In genomic region chr1:39076127-39076798, GRCh38 we compare ENCODE assay signal across 12 cellular contexts. TPM values are rescaled to one million over a fixed set of nuclear protein-coding genes. Genes with fewer than 3 reads are reported as not detected.
DNase-seq lines count a peak whose midpoint lies in the region; ATAC-seq and TF ChIP-seq lines count a peak whose summit lies in the region.
"Had no signal": no experiment of that assay in that cellular context is flagged by ENCODE, and none has a peak within 500 bp of the region (broad histone marks: within the 10 kb centered on the region; RNA-seq: fewer than 3 reads in every experiment).

No MANE protein-coding gene starts in this region.

- no peaks in the 10 kb centered on the region for H3K36me3 ChIP-seq in osteoblast (ENCODE audit: insufficient read depth, low read length)
- H3K36me3 ChIP-seq: BE2C had no signal

- H3K9me3 Mint-ChIP-seq in type B pancreatic cell = no peaks in the 10 kb centered on the region
- H3K9me3 Mint-ChIP-seq: activated naive CD4-positive, alpha-beta T cell treated with anti-CD3 and anti-CD28 coated beads, Interleukin-2, amount 50 U/mL, for 24 hours; T-helper 2 cell treated with Interferon-gamma antibody and Interleukin-4, amounts not matched to agents 5 μg/mL and 100 μg/mL, for 36 hours had no signal

- no peaks in the 10 kb centered on the region for H3K36me3 Mint-ChIP-seq in type B pancreatic cell
- H3K36me3 Mint-ChIP-seq: activated naive CD4-positive, alpha-beta T cell treated with anti-CD3 and anti-CD28 coated beads, Interleukin-2, amount 50 U/mL, for 24 hours had no signal

- TF ChIP-seq CTCF in VCaP (conservative IDR thresholded peaks at IDR 0.05) = no peak
- TF ChIP-seq CTCF in osteoblast (IDR thresholded peaks at IDR 0.05; ENCODE audit: extremely low read depth, low read depth, low read length) = no peak
- no peak for TF ChIP-seq CTCF in type B pancreatic cell (conservative IDR thresholded peaks at IDR 0.05)

- H3K79me2 ChIP-seq in osteoblast (ENCODE audit: insufficient read depth, low read length) = no peaks in the 10 kb centered on the region

- peak overlapping the region; percentile 50 for H2AFZ ChIP-seq in osteoblast (ENCODE audit: low read length)

- H3K4me3 ChIP-seq in osteoblast (ENCODE audit: insufficient read depth, low read length) = no peak overlapping the region
- H3K4me3 ChIP-seq: skin epidermis had no signal

- DNase-seq in AG20443 (ENCODE audit: low spot score) (peak; percentile 50), fibroblast of the conjunctiva (ENCODE audit: low read depth) (peak; percentile 38), osteoblast (ENCODE audit: insufficient read length, low spot score, missing footprints) (peak; percentile 94), activated T-cell treated with anti-CD3 and anti-CD28 coated beads for 4 hours (no peak), superior temporal gyrus (ENCODE audit: extremely low spot score) (no peak), type B pancreatic cell (ENCODE audit: extremely low spot score, unreplicated experiment) (no peak)
- DNase-seq: BE2C had no signal

- H3K27me3 Mint-ChIP-seq in type B pancreatic cell = peaks cover 15% of the 10 kb centered on the region

- H3K27ac Mint-ChIP-seq in type B pancreatic cell = no peak overlapping the region
- H3K27ac Mint-ChIP-seq: activated naive CD4-positive, alpha-beta T cell treated with anti-CD3 and anti-CD28 coated beads, Interleukin-2, amount 50 U/mL, for 24 hours; T-helper 2 cell treated with Interferon-gamma antibody and Interleukin-4, amounts not matched to agents 5 μg/mL and 100 μg/mL, for 36 hours had no signal

- H3K4me1 Mint-ChIP-seq in type B pancreatic cell (ENCODE audit: unreplicated experiment) = peaks cover 10% of the 10 kb centered on the region
- H3K4me1 Mint-ChIP-seq: activated naive CD4-positive, alpha-beta T cell treated with anti-CD3 and anti-CD28 coated beads, Interleukin-2, amount 50 U/mL, for 24 hours had no signal

- peaks cover 10% of the 10 kb centered on the region for H3K4me1 ChIP-seq in osteoblast (ENCODE audit: insufficient read depth, low read length)
- H3K4me1 ChIP-seq: BE2C had no signal

- H3K4me2 ChIP-seq in osteoblast (ENCODE audit: insufficient read depth, low read length) = peak overlapping the region; percentile 61

- H3K9me3 ChIP-seq in osteoblast (ENCODE audit: low read depth, low read length) = no peaks in the 10 kb centered on the region
- H3K9me3 ChIP-seq: BE2C had no signal

- H3K4me3 Mint-ChIP-seq in type B pancreatic cell = no peak overlapping the region
- H3K4me3 Mint-ChIP-seq: activated naive CD4-positive, alpha-beta T cell treated with anti-CD3 and anti-CD28 coated beads, Interleukin-2, amount 50 U/mL, for 24 hours; T-helper 2 cell treated with Interferon-gamma antibody and Interleukin-4, amounts not matched to agents 5 μg/mL and 100 μg/mL, for 36 hours had no signal

- H3K27ac ChIP-seq in VCaP = peak overlapping the region; percentile 37; the same call in 1 of the 2 replicates
- H3K27ac ChIP-seq in osteoblast (ENCODE audit: low read depth, low read length) = peak overlapping the region; percentile 47
- H3K27ac ChIP-seq: skin epidermis had no signal

- H4K20me1 ChIP-seq in osteoblast (ENCODE audit: insufficient read depth, low read length) = no peaks in the 10 kb centered on the region

- no peak for ATAC-seq in GM18861 (IDR thresholded peaks at IDR 0.05; ENCODE audit: unreplicated experiment)

- H3K27me3 ChIP-seq in osteoblast (ENCODE audit: insufficient read depth, low read length) = no peaks in the 10 kb centered on the region
- H3K27me3 ChIP-seq: BE2C had no signal

RNA-seq across cellular contexts. Expression of gene NDUFS5, which starts 50.1 kb away (rescaled TPM):
- 240 and 243 TPM in 2 replicates for total RNA-seq in osteoblast
- 212 and 252 TPM in 2 replicates for total RNA-seq in type B pancreatic cell (ENCODE audit: low replicate concordance)

Comparison
In these comparisons a context has a peak if more than half of its experiments do, and no peak if none do; other contexts are left out.
1. DNase-seq: peak in AG20443 (single experiment), fibroblast of the conjunctiva (single experiment) and osteoblast (single experiment); none in activated T-cell treated with anti-CD3 and anti-CD28 coated beads for 4 hours (single experiment), superior temporal gyrus (single experiment) and type B pancreatic cell (single experiment).